Comparison of ENCODE assay signal across 14 cellular contexts in the genomic region with DNA sequence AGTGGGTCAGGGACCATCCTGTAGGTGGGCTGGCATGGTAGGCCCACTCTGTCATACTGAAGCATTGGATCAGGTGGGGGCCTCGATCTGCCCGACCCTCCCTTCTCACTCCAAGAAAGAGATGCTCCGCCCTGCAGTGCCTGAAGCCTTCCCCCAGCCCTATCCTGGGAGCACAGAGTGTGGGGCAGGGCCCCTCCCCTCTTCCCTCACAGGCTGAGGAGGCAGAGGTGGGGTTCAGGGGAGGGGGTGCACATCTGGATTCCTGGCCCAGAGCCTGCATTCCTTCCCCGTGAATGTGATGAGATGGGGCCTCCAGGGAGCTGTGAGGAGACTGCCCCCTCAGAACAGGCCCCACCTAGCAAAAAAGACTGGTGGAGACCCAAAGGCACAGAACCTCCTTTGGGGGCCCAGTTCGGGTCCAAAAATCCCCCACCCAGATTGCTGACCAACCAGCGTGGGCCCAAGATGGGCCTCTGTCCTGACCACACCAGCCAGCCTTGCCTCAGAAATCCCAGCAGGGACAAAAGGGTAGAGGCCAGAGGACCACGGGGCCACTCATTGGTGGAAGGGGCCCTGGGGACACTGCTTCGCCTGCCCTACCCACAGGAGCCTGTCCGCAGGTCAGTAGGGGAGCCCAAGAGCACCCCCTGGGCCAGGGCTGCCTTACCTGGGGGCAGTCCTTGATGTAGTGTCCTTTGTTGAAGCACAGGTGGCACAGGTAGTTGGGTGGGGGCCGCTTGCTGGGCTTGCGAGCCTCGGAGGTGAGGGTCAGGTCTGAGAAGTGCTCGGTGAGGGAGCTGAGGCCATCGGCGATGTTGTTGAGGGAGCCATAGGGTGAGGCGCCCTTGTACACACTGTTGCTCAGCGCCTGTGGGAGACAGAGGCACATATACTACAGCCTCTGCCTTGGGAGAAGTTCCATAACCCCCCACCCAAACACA. TPM values are rescaled to one million over a fixed set of nuclear protein-coding genes. Genes with fewer than 3 reads are reported as not detected.
DNase-seq lines count a peak whose midpoint lies in the region; ATAC-seq and TF ChIP-seq lines count a peak whose summit lies in the region.
"Had no signal": no experiment of that assay in that cellular context is flagged by ENCODE, and none has a peak within 500 bp of the region (broad histone marks: within the 10 kb centered on the region; RNA-seq: fewer than 3 reads in every experiment).

No MANE protein-coding gene starts in this region.

- no peak for TF ChIP-seq EP300 in tibial nerve (IDR thresholded peaks at IDR 0.05)

- no peaks in the 10 kb centered on the region for H3K4me1 Mint-ChIP-seq in stimulated activated memory B cell treated with anti-CD40 and anti-IgM and Interleukin-4, amounts not matched to agents 10 μg/mL and 1 μg/mL and 100 μg/mL, for 72 hours

- H3K27ac Mint-ChIP-seq in stimulated activated memory B cell treated with anti-CD40 and anti-IgM and Interleukin-4, amounts not matched to agents 10 μg/mL and 1 μg/mL and 100 μg/mL, for 72 hours = no peak overlapping the region
- H3K27ac Mint-ChIP-seq: progenitor cell of endocrine pancreas had no signal

- peaks cover 67% of the 10 kb centered on the region for H3K79me2 ChIP-seq in osteoblast (ENCODE audit: insufficient read depth, low read length)

- no peak overlapping the region for H2AFZ ChIP-seq in osteoblast (ENCODE audit: low read length)

- H3K4me2 ChIP-seq in osteoblast (ENCODE audit: insufficient read depth, low read length) = no peak overlapping the region

- DNase-seq in RWPE2 (ENCODE audit: low spot score) = peak; percentile 35
- DNase-seq in fibroblast of gingiva (ENCODE audit: low read depth) = peak; percentile 34
- peak; percentile 67 for DNase-seq in osteoblast (ENCODE audit: insufficient read length, low spot score, missing footprints)
- DNase-seq in tibial nerve (ENCODE audit: low spot score in 2 of 2) = peak in 1 of 2 donors; percentile 46
- no peak for DNase-seq in activated CD4-positive, CD25-positive, alpha-beta regulatory T cell treated with anti-CD3 and anti-CD28 coated beads, Interleukin-2, amount 50 U/mL, for 72 hours
- no peak for DNase-seq in activated T-cell treated with anti-CD3 and anti-CD28 coated beads, Interleukin-2, amount 50 U/mL, for 48 hours
- DNase-seq: activated CD4-positive, alpha-beta T cell treated with anti-CD3 and anti-CD28 coated beads for 48 hours; body of pancreas; mammary epithelial cell; NCI-H345; stimulated activated CD4-positive, alpha-beta T cell treated with anti-CD3 and anti-CD28 coated beads, Interleukin-4, amount 100 ng/mL, for 1 hour; stimulated activated naive CD4-positive, alpha-beta T cell had no signal

- H3K9me3 Mint-ChIP-seq in stimulated activated memory B cell treated with anti-CD40 and anti-IgM and Interleukin-4, amounts not matched to agents 10 μg/mL and 1 μg/mL and 100 μg/mL, for 72 hours = peaks cover 3% of the 10 kb centered on the region

- no peaks in the 10 kb centered on the region for H3K36me3 ChIP-seq in RWPE2 (ENCODE audit: low read depth)
- peaks cover 67% of the 10 kb centered on the region for H3K36me3 ChIP-seq in osteoblast (ENCODE audit: insufficient read depth, low read length)
- peaks cover 0 to 53% (median 0%) of the 10 kb centered on the region in 3 donors for H3K36me3 ChIP-seq in tibial nerve

- TF ChIP-seq POLR2A in tibial nerve (IDR thresholded peaks at IDR 0.05) = no peak

- peaks cover 18% of the 10 kb centered on the region for H4K20me1 ChIP-seq in osteoblast (ENCODE audit: insufficient read depth, low read length)

- H3K27me3 Mint-ChIP-seq in stimulated activated memory B cell treated with anti-CD40 and anti-IgM and Interleukin-4, amounts not matched to agents 10 μg/mL and 1 μg/mL and 100 μg/mL, for 72 hours = peaks cover 11% of the 10 kb centered on the region

- H3K27me3 ChIP-seq in RWPE2 (ENCODE audit: insufficient read depth, poor library complexity, severe bottlenecking) (no peaks in the 10 kb centered on the region), osteoblast (ENCODE audit: insufficient read depth, low read length) (no peaks in the 10 kb centered on the region), tibial nerve (no peaks in the 10 kb centered on the region)
- H3K27me3 ChIP-seq: body of pancreas had no signal

- H3K4me3 Mint-ChIP-seq in stimulated activated memory B cell treated with anti-CD40 and anti-IgM and Interleukin-4, amounts not matched to agents 10 μg/mL and 1 μg/mL and 100 μg/mL, for 72 hours = no peak overlapping the region

- H3K4me1 ChIP-seq in RWPE2 (ENCODE audit: insufficient read depth, poor library complexity, severe bottlenecking) (peaks cover 8% of the 10 kb centered on the region), osteoblast (ENCODE audit: insufficient read depth, low read length) (peaks cover 42% of the 10 kb centered on the region), tibial nerve (peaks cover 0 to 78% (median 66%) of the 10 kb centered on the region in 4 donors)

- 0 out of 3 replicates have a peak, but pooled peaks have one; percentile 28 for ATAC-seq in RWPE2 (ENCODE audit: low read depth)
- no peak for ATAC-seq in stimulated activated memory B cell treated with anti-CD40 and anti-IgM and Interleukin-4, amounts not matched to agents 10 μg/mL and 1 μg/mL and 100 μg/mL, for 72 hours
- ATAC-seq: body of pancreas had no signal

- H3K4me3 ChIP-seq in RWPE2 (ENCODE audit: severe bottlenecking) = no peak overlapping the region
- H3K4me3 ChIP-seq in osteoblast (ENCODE audit: insufficient read depth, low read length) = no peak overlapping the region
- no peak overlapping the region for H3K4me3 ChIP-seq in tibial nerve
- H3K4me3 ChIP-seq: body of pancreas had no signal

- TF ChIP-seq CTCF in RWPE2 (IDR thresholded peaks at IDR 0.05; ENCODE audit: poor library complexity, severe bottlenecking) (no peak), osteoblast (IDR thresholded peaks at IDR 0.05; ENCODE audit: extremely low read depth, low read depth, low read length) (no peak), tibial nerve (IDR thresholded peaks at IDR 0.05) (no peak)

- WGBS in tibial nerve, 2 donors = 60 to 64% methylated on average over 16 of the region's 17 CpGs

- peaks cover 9% of the 10 kb centered on the region for H3K36me3 Mint-ChIP-seq in stimulated activated memory B cell treated with anti-CD40 and anti-IgM and Interleukin-4, amounts not matched to agents 10 μg/mL and 1 μg/mL and 100 μg/mL, for 72 hours

- no peak overlapping the region for H3K27ac ChIP-seq in RWPE2 (ENCODE audit: poor library complexity, severe bottlenecking)
- peak overlapping the region; percentile 23 for H3K27ac ChIP-seq in osteoblast (ENCODE audit: low read depth, low read length)
- H3K27ac ChIP-seq in tibial nerve = peak overlapping the region; percentile 86 to 98 (median 94)
- H3K27ac ChIP-seq: body of pancreas had no signal

- H3K9me3 ChIP-seq in RWPE2 (ENCODE audit: severe bottlenecking) (no peaks in the 10 kb centered on the region), osteoblast (ENCODE audit: low read depth, low read length) (no peaks in the 10 kb centered on the region), tibial nerve (no peaks in the 10 kb centered on the region)
- H3K9me3 ChIP-seq: body of pancreas had no signal

RNA-seq across cellular contexts. Expression of a gene that starts 13.3 kb away (rescaled TPM):
- 48.5 and 69.5 TPM in 2 replicates for total RNA-seq in osteoblast
- 100 to 1,000 TPM; 122 to 165 (median 138) TPM for total RNA-seq in tibial nerve

Comparison
In these comparisons a context has a peak if more than half of its experiments do, and no peak if none do; other contexts are left out.
1. DNase-seq: peak in RWPE2 (single experiment), fibroblast of gingiva (single experiment) and osteoblast (single experiment); none in activated CD4-positive, CD25-positive, alpha-beta regulatory T cell treated with anti-CD3 and anti-CD28 coated beads, Interleukin-2, amount 50 U/mL, for 72 hours (single experiment) and activated T-cell treated with anti-CD3 and anti-CD28 coated beads, Interleukin-2, amount 50 U/mL, for 48 hours (0 of 2).